In the genomic region with DNA sequence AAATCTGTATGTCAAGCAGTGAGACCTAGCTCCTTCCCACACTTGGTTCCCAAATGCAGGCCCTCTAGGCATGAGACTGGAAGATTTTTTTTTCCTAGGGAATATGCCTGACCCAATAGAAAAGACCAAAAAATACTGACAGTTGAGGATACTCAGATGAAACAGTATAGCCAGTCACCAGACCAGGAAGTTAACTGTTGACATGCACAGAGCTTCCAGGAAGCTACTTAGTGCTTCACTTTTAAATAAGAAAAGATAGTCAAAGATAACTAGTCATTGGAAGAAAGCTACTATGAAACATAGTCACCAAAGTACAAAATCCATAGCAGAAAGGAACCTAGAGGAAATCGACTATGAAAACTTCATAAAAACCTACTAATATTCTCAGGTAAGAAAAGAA, we compare ENCODE assay signal across 28 cellular contexts. TPM values are rescaled to one million over a fixed set of nuclear protein-coding genes. Genes with fewer than 3 reads are reported as not detected.
"Had no signal": no experiment of that assay in that cellular context is flagged by ENCODE, and none has a peak within 500 bp of the region (broad histone marks: within the 10 kb centered on the region; RNA-seq: fewer than 3 reads in every experiment).

No MANE protein-coding gene starts in this region.

- DNase-seq: activated CD4-positive, CD25-positive, alpha-beta regulatory T cell treated with anti-CD3 and anti-CD28 coated beads, Interleukin-2, amount 50 U/mL, for 72 hours; activated effector memory CD4-positive, alpha-beta T cell treated with anti-CD3 and anti-CD28 coated beads, Interleukin-2, amount 50 U/mL, for 16 hours; activated naive CD4-positive, alpha-beta T cell treated with anti-CD3 and anti-CD28 coated beads, Interleukin-2, amount 50 U/mL, for 16 hours; activated T-cell treated with anti-CD3 and anti-CD28 coated beads, Interleukin-2, amount 50 U/mL, for 48 hours; central memory CD4-positive, alpha-beta T cell; esophagus squamous epithelium; glutamatergic neuron; left lung; lower lobe of right lung; mesenchymal stem cell; naive thymus-derived CD8-positive, alpha-beta T cell; nucleus accumbens; psoas muscle; stimulated activated CD4-positive, alpha-beta T cell treated with anti-CD3 and anti-CD28 coated beads, Interleukin-1b, Interleukin-23, amount 100 ng/mL, for 48 hours; stimulated activated naive B cell treated with anti-CD40 and anti-IgM and Interleukin-4, amounts not matched to agents 10 μg/mL and 1 μg/mL and 100 μg/mL, for 72 hours; stomach; thyroid gland; upper lobe of left lung; WERI-Rb-1 had no signal

- H2AFZ ChIP-seq: parathyroid adenoma had no signal

- H3K9me3 ChIP-seq: breast epithelium, esophagus squamous epithelium, left lung, lower lobe of right lung, psoas muscle, stomach, thyroid gland, upper lobe of left lung, vagina had no signal

- H3K27ac Mint-ChIP-seq: dendritic cell treated with granulocyte-macrophage colony-stimulating factor and Interleukin-4, amounts not matched to agents 40 ng/mL and 50 ng/mL, for 4 days; stimulated activated naive B cell treated with anti-CD40 and anti-IgM and Interleukin-4, amounts not matched to agents 10 μg/mL and 1 μg/mL and 100 μg/mL, for 72 hours had no signal

- H3K4me1 Mint-ChIP-seq: neural crest cell had no signal

- H3K27me3 ChIP-seq: breast epithelium, esophagus squamous epithelium, left lung, stomach, thyroid gland, upper lobe of left lung, vagina had no signal

- H3K27ac ChIP-seq: breast epithelium, epithelial cell of prostate, esophagus squamous epithelium, left lung, lower lobe of right lung, parathyroid adenoma, psoas muscle, stomach, thyroid gland, upper lobe of left lung, vagina, WERI-Rb-1 had no signal

- ATAC-seq: left lung; lower lobe of right lung; naive thymus-derived CD8-positive, alpha-beta T cell; psoas muscle; stimulated activated naive B cell treated with anti-CD40 and anti-IgM and Interleukin-4, amounts not matched to agents 10 μg/mL and 1 μg/mL and 100 μg/mL, for 72 hours had no signal

- H3K4me3 ChIP-seq: breast epithelium, esophagus squamous epithelium, left lung, lower lobe of right lung, psoas muscle, smooth muscle cell, stomach, thyroid gland, upper lobe of left lung, vagina had no signal

- H3K4me2 ChIP-seq: smooth muscle cell had no signal

- H3K27me3 Mint-ChIP-seq: dendritic cell treated with granulocyte-macrophage colony-stimulating factor and Interleukin-4, amounts not matched to agents 40 ng/mL and 50 ng/mL, for 4 days; naive thymus-derived CD8-positive, alpha-beta T cell; stimulated activated naive B cell treated with anti-CD40 and anti-IgM and Interleukin-4, amounts not matched to agents 10 μg/mL and 1 μg/mL and 100 μg/mL, for 72 hours had no signal

- H3K4me1 ChIP-seq: breast epithelium, esophagus squamous epithelium, left lung, lower lobe of right lung, parathyroid adenoma, psoas muscle, stomach, thyroid gland, upper lobe of left lung, vagina had no signal

- H3K36me3 ChIP-seq: breast epithelium, esophagus squamous epithelium, lower lobe of right lung, stomach, thyroid gland, upper lobe of left lung, vagina had no signal

- H3K9me3 Mint-ChIP-seq: dendritic cell treated with granulocyte-macrophage colony-stimulating factor and Interleukin-4, amounts not matched to agents 40 ng/mL and 50 ng/mL, for 4 days; naive thymus-derived CD8-positive, alpha-beta T cell; stimulated activated naive B cell treated with anti-CD40 and anti-IgM and Interleukin-4, amounts not matched to agents 10 μg/mL and 1 μg/mL and 100 μg/mL, for 72 hours had no signal

- H3K4me3 Mint-ChIP-seq: dendritic cell treated with granulocyte-macrophage colony-stimulating factor and Interleukin-4, amounts not matched to agents 40 ng/mL and 50 ng/mL, for 4 days; naive thymus-derived CD8-positive, alpha-beta T cell; neural crest cell; stimulated activated naive B cell treated with anti-CD40 and anti-IgM and Interleukin-4, amounts not matched to agents 10 μg/mL and 1 μg/mL and 100 μg/mL, for 72 hours had no signal

- H3K79me2 ChIP-seq: parathyroid adenoma had no signal

- H3K9ac ChIP-seq: parathyroid adenoma had no signal

RNA-seq across cellular contexts. Expression of a gene that starts 32.5 kb away (rescaled TPM):
- total RNA-seq: activated CD8-positive, alpha-beta memory T cell treated with anti-CD3 and anti-CD28 coated beads for 36 hours; breast epithelium; esophagus squamous epithelium; frontal cortex; left lung; lower lobe of right lung; psoas muscle; smooth muscle cell; stomach; thyroid gland; upper lobe of left lung; vagina had no signal
- polyA plus RNA-seq: naive thymus-derived CD8-positive, alpha-beta T cell; psoas muscle; smooth muscle cell; stomach had no signal
